ENCODE assay signal across 1 cellular context in the genomic region with DNA sequence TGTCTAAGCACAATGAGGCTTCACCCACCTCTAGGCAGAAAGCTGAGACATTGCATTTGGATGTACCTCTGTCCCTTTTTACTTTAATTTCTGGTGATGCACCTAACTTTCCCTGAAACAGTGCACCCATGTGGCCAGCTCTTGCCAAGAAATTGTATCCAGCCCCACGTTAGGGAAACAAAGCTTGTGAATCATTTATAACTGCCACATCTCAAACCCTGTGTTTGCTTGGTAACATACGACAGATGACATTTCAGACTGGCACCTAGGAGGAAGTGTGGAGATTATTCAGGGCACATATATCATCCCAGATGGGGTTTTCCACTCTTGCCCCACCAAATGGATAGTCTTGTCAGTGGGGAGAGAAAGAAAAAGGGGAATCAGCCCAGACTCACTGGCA.
TF ChIP-seq lines count a peak whose summit lies in the region.

No MANE protein-coding gene starts in this region.

TF ChIP-seq in GM12878, 131 proteins besides CTCF, POLR2A, EP300 and RAD21:
- no peak for TF ChIP-seq CBFB (IDR thresholded peaks at IDR 0.05; ENCODE audit: low read depth)
- TF ChIP-seq, protein P1, sequence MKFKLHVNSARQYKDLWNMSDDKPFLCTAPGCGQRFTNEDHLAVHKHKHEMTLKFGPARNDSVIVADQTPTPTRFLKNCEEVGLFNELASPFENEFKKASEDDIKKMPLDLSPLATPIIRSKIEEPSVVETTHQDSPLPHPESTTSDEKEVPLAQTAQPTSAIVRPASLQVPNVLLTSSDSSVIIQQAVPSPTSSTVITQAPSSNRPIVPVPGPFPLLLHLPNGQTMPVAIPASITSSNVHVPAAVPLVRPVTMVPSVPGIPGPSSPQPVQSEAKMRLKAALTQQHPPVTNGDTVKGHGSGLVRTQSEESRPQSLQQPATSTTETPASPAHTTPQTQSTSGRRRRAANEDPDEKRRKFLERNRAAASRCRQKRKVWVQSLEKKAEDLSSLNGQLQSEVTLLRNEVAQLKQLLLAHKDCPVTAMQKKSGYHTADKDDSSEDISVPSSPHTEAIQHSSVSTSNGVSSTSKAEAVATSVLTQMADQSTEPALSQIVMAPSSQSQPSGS (IDR thresholded peaks at IDR 0.05; ENCODE audit: low read length) = no peak
- no peak for TF ChIP-seq TAF1 (IDR thresholded peaks at IDR 0.05; ENCODE audit: borderline replicate concordance, low read depth, low read length)
- no peak for TF ChIP-seq HDAC2 (IDR thresholded peaks at IDR 0.05)
- TF ChIP-seq, protein P2, sequence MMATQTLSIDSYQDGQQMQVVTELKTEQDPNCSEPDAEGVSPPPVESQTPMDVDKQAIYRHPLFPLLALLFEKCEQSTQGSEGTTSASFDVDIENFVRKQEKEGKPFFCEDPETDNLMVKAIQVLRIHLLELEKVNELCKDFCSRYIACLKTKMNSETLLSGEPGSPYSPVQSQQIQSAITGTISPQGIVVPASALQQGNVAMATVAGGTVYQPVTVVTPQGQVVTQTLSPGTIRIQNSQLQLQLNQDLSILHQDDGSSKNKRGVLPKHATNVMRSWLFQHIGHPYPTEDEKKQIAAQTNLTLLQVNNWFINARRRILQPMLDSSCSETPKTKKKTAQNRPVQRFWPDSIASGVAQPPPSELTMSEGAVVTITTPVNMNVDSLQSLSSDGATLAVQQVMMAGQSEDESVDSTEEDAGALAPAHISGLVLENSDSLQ (IDR thresholded peaks at IDR 0.05) = 0 out of 2 replicates have a peak, but pooled peaks have one; percentile 15
- TF ChIP-seq, protein P3, sequence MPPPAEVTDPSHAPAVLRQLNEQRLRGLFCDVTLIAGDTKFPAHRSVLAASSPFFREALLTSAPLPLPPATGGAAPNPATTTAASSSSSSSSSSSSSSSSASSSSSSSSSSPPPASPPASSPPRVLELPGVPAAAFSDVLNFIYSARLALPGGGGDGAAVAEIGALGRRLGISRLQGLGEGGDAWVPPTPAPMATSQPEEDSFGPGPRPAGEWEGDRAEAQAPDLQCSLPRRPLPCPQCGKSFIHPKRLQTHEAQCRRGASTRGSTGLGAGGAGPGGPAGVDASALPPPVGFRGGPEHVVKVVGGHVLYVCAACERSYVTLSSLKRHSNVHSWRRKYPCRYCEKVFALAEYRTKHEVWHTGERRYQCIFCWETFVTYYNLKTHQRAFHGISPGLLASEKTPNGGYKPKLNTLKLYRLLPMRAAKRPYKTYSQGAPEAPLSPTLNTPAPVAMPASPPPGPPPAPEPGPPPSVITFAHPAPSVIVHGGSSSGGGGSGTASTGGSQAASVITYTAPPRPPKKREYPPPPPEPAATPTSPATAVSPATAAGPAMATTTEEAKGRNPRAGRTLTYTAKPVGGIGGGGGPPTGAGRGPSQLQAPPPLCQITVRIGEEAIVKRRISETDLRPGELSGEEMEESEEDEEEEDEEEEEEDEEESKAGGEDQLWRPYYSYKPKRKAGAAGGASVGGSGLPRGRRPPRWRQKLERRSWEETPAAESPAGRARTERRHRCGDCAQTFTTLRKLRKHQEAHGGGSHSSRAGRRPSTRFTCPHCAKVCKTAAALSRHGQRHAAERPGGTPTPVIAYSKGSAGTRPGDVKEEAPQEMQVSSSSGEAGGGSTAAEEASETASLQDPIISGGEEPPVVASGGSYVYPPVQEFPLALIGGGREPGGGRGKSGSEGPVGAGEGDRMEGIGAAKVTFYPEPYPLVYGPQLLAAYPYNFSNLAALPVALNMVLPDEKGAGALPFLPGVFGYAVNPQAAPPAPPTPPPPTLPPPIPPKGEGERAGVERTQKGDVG (CRISPR knock-in tag; IDR thresholded peaks at IDR 0.05) = no peak
- TF ChIP-seq POLR2AphosphoS2 (IDR thresholded peaks at IDR 0.05; ENCODE audit: low read depth, low read length) = no peak
- TF ChIP-seq, protein P4, sequence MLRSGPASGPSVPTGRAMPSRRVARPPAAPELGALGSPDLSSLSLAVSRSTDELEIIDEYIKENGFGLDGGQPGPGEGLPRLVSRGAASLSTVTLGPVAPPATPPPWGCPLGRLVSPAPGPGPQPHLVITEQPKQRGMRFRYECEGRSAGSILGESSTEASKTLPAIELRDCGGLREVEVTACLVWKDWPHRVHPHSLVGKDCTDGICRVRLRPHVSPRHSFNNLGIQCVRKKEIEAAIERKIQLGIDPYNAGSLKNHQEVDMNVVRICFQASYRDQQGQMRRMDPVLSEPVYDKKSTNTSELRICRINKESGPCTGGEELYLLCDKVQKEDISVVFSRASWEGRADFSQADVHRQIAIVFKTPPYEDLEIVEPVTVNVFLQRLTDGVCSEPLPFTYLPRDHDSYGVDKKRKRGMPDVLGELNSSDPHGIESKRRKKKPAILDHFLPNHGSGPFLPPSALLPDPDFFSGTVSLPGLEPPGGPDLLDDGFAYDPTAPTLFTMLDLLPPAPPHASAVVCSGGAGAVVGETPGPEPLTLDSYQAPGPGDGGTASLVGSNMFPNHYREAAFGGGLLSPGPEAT (IDR thresholded peaks at IDR 0.05; ENCODE audit: low read depth) = no peak
